28 cellular contexts compared by ENCODE assay signal in the genomic region with DNA sequence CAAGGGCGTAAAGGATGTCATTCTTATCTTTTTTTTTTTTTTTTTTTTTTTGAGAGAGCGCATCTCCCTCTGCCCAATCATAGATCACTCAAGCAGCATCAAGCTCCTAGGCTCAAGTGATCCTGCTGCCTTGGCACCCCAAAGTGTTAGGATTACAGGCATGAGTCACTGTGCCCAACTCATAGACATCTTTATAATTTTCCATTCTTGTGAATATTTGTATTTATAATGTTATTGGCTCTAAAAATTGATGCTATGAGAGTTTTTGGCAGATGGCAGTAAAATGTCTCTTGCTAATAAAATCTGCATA.
"Had no signal": no experiment of that assay in that cellular context is flagged by ENCODE, and none has a peak within 500 bp of the region (broad histone marks: within the 10 kb centered on the region; RNA-seq: fewer than 3 reads in every experiment).

No MANE protein-coding gene starts in this region.

- H3K36me3 Mint-ChIP-seq: activated naive CD8-positive, alpha-beta T cell treated with anti-CD3 and anti-CD28 coated beads for 36 hours; stimulated activated memory B cell treated with anti-CD40 and anti-IgM and Interleukin-4, amounts not matched to agents 10 μg/mL and 1 μg/mL and 100 μg/mL, for 72 hours; type B pancreatic cell had no signal

- H3K27me3 Mint-ChIP-seq: activated naive CD8-positive, alpha-beta T cell treated with anti-CD3 and anti-CD28 coated beads for 36 hours; type B pancreatic cell had no signal

- H3K27ac Mint-ChIP-seq: activated naive CD8-positive, alpha-beta T cell treated with anti-CD3 and anti-CD28 coated beads for 36 hours; effector memory CD8-positive, alpha-beta T cell; stimulated activated memory B cell treated with anti-CD40 and anti-IgM and Interleukin-4, amounts not matched to agents 10 μg/mL and 1 μg/mL and 100 μg/mL, for 72 hours; stimulated activated naive CD8-positive, alpha-beta T cell treated with anti-CD3 and anti-CD28 coated beads, Interleukin-15, amount 100 ng/mL, for 72 hours; type B pancreatic cell had no signal

- H3K27ac ChIP-seq: adrenal gland, brain microvascular endothelial cell, gastroesophageal sphincter, left ventricle myocardium inferior, pancreas, prostate gland, sigmoid colon, uterus had no signal

- H3K27me3 ChIP-seq: adrenal gland, brain microvascular endothelial cell, gastroesophageal sphincter, pancreas, sigmoid colon, uterus had no signal

- H3K9me3 ChIP-seq: adrenal gland, gastroesophageal sphincter, pancreas, prostate gland, sigmoid colon, uterus had no signal

- H3K4me1 ChIP-seq: adrenal gland, gastroesophageal sphincter, left ventricle myocardium inferior, pancreas, prostate gland, sigmoid colon, uterus had no signal

- H3K4me3 Mint-ChIP-seq: activated naive CD8-positive, alpha-beta T cell treated with anti-CD3 and anti-CD28 coated beads for 36 hours; effector memory CD8-positive, alpha-beta T cell; stimulated activated memory B cell treated with anti-CD40 and anti-IgM and Interleukin-4, amounts not matched to agents 10 μg/mL and 1 μg/mL and 100 μg/mL, for 72 hours; stimulated activated naive CD8-positive, alpha-beta T cell treated with anti-CD3 and anti-CD28 coated beads, Interleukin-15, amount 100 ng/mL, for 72 hours; type B pancreatic cell had no signal

- H3K9me3 Mint-ChIP-seq: activated naive CD8-positive, alpha-beta T cell treated with anti-CD3 and anti-CD28 coated beads for 36 hours; effector memory CD8-positive, alpha-beta T cell; stimulated activated memory B cell treated with anti-CD40 and anti-IgM and Interleukin-4, amounts not matched to agents 10 μg/mL and 1 μg/mL and 100 μg/mL, for 72 hours; stimulated activated naive CD8-positive, alpha-beta T cell treated with anti-CD3 and anti-CD28 coated beads, Interleukin-15, amount 100 ng/mL, for 72 hours had no signal

- H3K4me3 ChIP-seq: adrenal gland, gastroesophageal sphincter, left ventricle myocardium inferior, pancreas, prostate gland, sigmoid colon, uterus had no signal

- H3K4me1 Mint-ChIP-seq: activated naive CD8-positive, alpha-beta T cell treated with anti-CD3 and anti-CD28 coated beads for 36 hours; stimulated activated memory B cell treated with anti-CD40 and anti-IgM and Interleukin-4, amounts not matched to agents 10 μg/mL and 1 μg/mL and 100 μg/mL, for 72 hours; stimulated activated naive CD8-positive, alpha-beta T cell treated with anti-CD3 and anti-CD28 coated beads, Interleukin-15, amount 100 ng/mL, for 72 hours had no signal

- DNase-seq: activated CD4-positive, alpha-beta T cell treated with anti-CD3 and anti-CD28 coated beads for 48 hours; activated CD4-positive, alpha-beta T cell treated with anti-CD3 and anti-CD28 coated beads, Interleukin-2, amount 50 U/mL, for 48 hours; activated CD8-positive, alpha-beta memory T cell treated with anti-CD3 and anti-CD28 coated beads for 24 hours; activated effector memory CD4-positive, alpha-beta T cell treated with Interleukin-2 at 50 U/mL for 16 hours; activated naive CD4-positive, alpha-beta T cell treated with Interleukin-2 at 50 U/mL for 16 hours; activated naive CD8-positive, alpha-beta T cell treated with anti-CD3 and anti-CD28 coated beads for 36 hours; adrenal gland; aorta; cortex of kidney; effector memory CD8-positive, alpha-beta T cell; hippocampal formation; left ventricle myocardium inferior; nucleus accumbens; pancreas; sigmoid colon; small intestine; stimulated activated CD4-positive, alpha-beta T cell treated with anti-CD3 and anti-CD28 coated beads, Interleukin-1b, Interleukin-23, amount 100 ng/mL, for 48 hours; stimulated activated CD4-positive, alpha-beta T cell treated with anti-CD3 and anti-CD28 coated beads, Interleukin-4, amount 100 ng/mL, for 4 hours; stimulated activated CD8-positive, alpha-beta memory T cell treated with anti-CD3 and anti-CD28 coated beads, Interleukin-4, amount 100 ng/mL, for 48 hours; stimulated activated naive CD8-positive, alpha-beta T cell treated with anti-CD3 and anti-CD28 coated beads, Interleukin-15, amount 100 ng/mL, for 72 hours; substantia nigra; uterus had no signal

- H3K36me3 ChIP-seq: adrenal gland, brain microvascular endothelial cell, gastroesophageal sphincter, left ventricle myocardium inferior, pancreas, prostate gland, sigmoid colon, uterus had no signal

- ATAC-seq: activated CD4-positive, CD25-positive, alpha-beta regulatory T cell treated with anti-CD3 and anti-CD28 coated beads, Interleukin-2, amount 50 U/mL, for 24 hours; effector memory CD8-positive, alpha-beta T cell; gastroesophageal sphincter; pancreas; stimulated activated memory B cell treated with anti-CD40 and anti-IgM and Interleukin-4, amounts not matched to agents 10 μg/mL and 1 μg/mL and 100 μg/mL, for 72 hours; stimulated activated naive CD8-positive, alpha-beta T cell treated with anti-CD3 and anti-CD28 coated beads, Interleukin-15, amount 100 ng/mL, for 72 hours had no signal
